11 cellular contexts compared by ENCODE assay signal in genomic region chr13:76522083-76522755, GRCh38.
DNase-seq lines count a peak whose midpoint lies in the region; ATAC-seq and TF ChIP-seq lines count a peak whose summit lies in the region.
"Had no signal": no experiment of that assay in that cellular context is flagged by ENCODE, and none has a peak within 500 bp of the region (broad histone marks: within the 10 kb centered on the region; RNA-seq: fewer than 3 reads in every experiment).

No MANE protein-coding gene starts in this region.

- WGBS in H9 (ENCODE audit: extremely low coverage, insufficient read length, low lambda C conversion rate), result no CpG with 5 or more reads among the region's 4 CpGs
- 58 to 64% methylated on average over 4 of the region's 4 CpGs for WGBS in testis, 2 donors

- TF ChIP-seq CTCF in H9 (conservative IDR thresholded peaks at IDR 0.05), result no peak
- TF ChIP-seq CTCF in choroid plexus epithelial cell (conservative IDR thresholded peaks at IDR 0.05; ENCODE audit: low read depth, low read length), result no peak
- no peak for TF ChIP-seq CTCF in CD4-positive, alpha-beta T cell (IDR thresholded peaks at IDR 0.05)
- TF ChIP-seq CTCF in testis (IDR thresholded peaks at IDR 0.05), result no peak

- H3K4me1 ChIP-seq in H9 (ENCODE audit: insufficient read depth, low read length), result no peaks in the 10 kb centered on the region; the same call in 1 of the 2 replicates
- H3K4me1 ChIP-seq in testis, result no peaks in the 10 kb centered on the region

- H3K79me1 ChIP-seq in H9 (ENCODE audit: insufficient read depth, low read depth, low read length, poor library complexity, severe bottlenecking), result no peaks in the 10 kb centered on the region

- no peak overlapping the region for H3K56ac ChIP-seq in H9 (ENCODE audit: insufficient read length, low read depth, low read length)

- no peak overlapping the region for H2AK5ac ChIP-seq in H9 (ENCODE audit: insufficient read length, low read length)

- H2AFZ ChIP-seq in H9 (ENCODE audit: low read length), result no peak overlapping the region

- no peak overlapping the region for H3K4me2 ChIP-seq in H9 (ENCODE audit: insufficient read depth, insufficient read length, low read length)

- intact Hi-C loops in CD4-positive, alpha-beta T cell (cut with DNase I, micrococcal nuclease), result no loop called here
- intact Hi-C loops in testis (cut with DNase I; ENCODE audit: low total_unique reads), result no loop called here

- H3K9ac ChIP-seq in H9 (ENCODE audit: extremely low read depth, insufficient read length, low read length), result no peak overlapping the region

- H4K91ac ChIP-seq in H9 (ENCODE audit: insufficient read length, low read depth, low read length), result no peak overlapping the region

- peak; percentile 83 for DNase-seq in H9
- peak; percentile 38 for DNase-seq in NCI-H226
- DNase-seq in choroid plexus epithelial cell (ENCODE audit: low read depth), result peak; percentile 70
- DNase-seq in myocyte (ENCODE audit: low read depth), result peak; percentile 14
- DNase-seq in CD4-positive, alpha-beta T cell, result no peak
- DNase-seq in testis, result no peak
- no peak for DNase-seq in natural killer cell treated with Interleukin-12 subunit alpha and Interleukin-12 subunit beta and Interleukin-15 and Interleukin-18, amount 100 ng/mL, for 72 hours (ENCODE audit: low spot score)
- DNase-seq: activated naive CD8-positive, alpha-beta T cell treated with anti-CD3 and anti-CD28 coated beads, Interleukin-2, amount 50 U/mL, for 24 hours; Calu3; effector CD4-positive, alpha-beta T cell; NCI-H2081 had no signal

- no peaks in the 10 kb centered on the region for H3K27me3 Mint-ChIP-seq in H9 (ENCODE audit: low read depth)
- H3K27me3 Mint-ChIP-seq in CD4-positive, alpha-beta T cell, result peaks cover 3% of the 10 kb centered on the region
- peaks cover 2 to 7% of the 10 kb centered on the region in 2 donors for H3K27me3 Mint-ChIP-seq in natural killer cell treated with Interleukin-12 subunit alpha and Interleukin-12 subunit beta and Interleukin-15 and Interleukin-18, amount 100 ng/mL, for 72 hours

- no peak overlapping the region for H3K4me3 Mint-ChIP-seq in H9
- no peak overlapping the region for H3K4me3 Mint-ChIP-seq in CD4-positive, alpha-beta T cell
- H3K4me3 Mint-ChIP-seq in natural killer cell treated with Interleukin-12 subunit alpha and Interleukin-12 subunit beta and Interleukin-15 and Interleukin-18, amount 100 ng/mL, for 72 hours, result no peak overlapping the region
- H3K4me3 Mint-ChIP-seq: activated naive CD8-positive, alpha-beta T cell treated with anti-CD3 and anti-CD28 coated beads, Interleukin-2, amount 50 U/mL, for 24 hours had no signal

- no peaks in the 10 kb centered on the region for H3K79me2 ChIP-seq in H9 (ENCODE audit: insufficient read depth, low read length)

- POLR2A ChIA-PET in CD4-positive, alpha-beta T cell (lab: Charles Lee), result no interaction called here

- no peak overlapping the region for H4K5ac ChIP-seq in H9 (ENCODE audit: insufficient read length, low read depth, low read length)

- peak overlapping the region in 2 of 3 experiments; percentile 36 to 80; a peak in 3 of 7 replicates for H3K27ac Mint-ChIP-seq in H9
- H3K27ac Mint-ChIP-seq in CD4-positive, alpha-beta T cell, result no peak overlapping the region
- H3K27ac Mint-ChIP-seq in natural killer cell treated with Interleukin-12 subunit alpha and Interleukin-12 subunit beta and Interleukin-15 and Interleukin-18, amount 100 ng/mL, for 72 hours, result no peak overlapping the region
- H3K27ac Mint-ChIP-seq: activated naive CD8-positive, alpha-beta T cell treated with anti-CD3 and anti-CD28 coated beads, Interleukin-2, amount 50 U/mL, for 24 hours had no signal

- H2BK120ac ChIP-seq in H9 (ENCODE audit: low read depth, low read length, poor library complexity, severe bottlenecking), result no peak overlapping the region

- H2BK5ac ChIP-seq in H9 (ENCODE audit: insufficient read length, low read length), result no peak overlapping the region

- no peaks in the 10 kb centered on the region for H3K27me3 ChIP-seq in H9 (ENCODE audit: insufficient read depth, low read length)
- peaks cover 5% of the 10 kb centered on the region for H3K27me3 ChIP-seq in CD4-positive, alpha-beta T cell (ENCODE audit: control insufficient read depth, insufficient read depth, low read length)
- no peaks in the 10 kb centered on the region for H3K27me3 ChIP-seq in testis

- no peaks in the 10 kb centered on the region for H3K23me2 ChIP-seq in H9 (ENCODE audit: insufficient read length, low read depth, low read length, poor library complexity, severe bottlenecking)

- H3K18ac ChIP-seq in H9 (ENCODE audit: insufficient read length, low read depth, low read length), result no peak overlapping the region

- H3K14ac ChIP-seq in H9 (ENCODE audit: insufficient read depth, low read length), result no peak overlapping the region

- no peak overlapping the region for H2BK20ac ChIP-seq in H9 (ENCODE audit: low read depth, low read length, poor library complexity, severe bottlenecking)

- H3K4ac ChIP-seq in H9 (ENCODE audit: low read depth, low read length), result no peak overlapping the region

- H3K23ac ChIP-seq in H9 (ENCODE audit: insufficient read length, low read depth, low read length), result no peak overlapping the region

- H3K27ac ChIP-seq in H9 (ENCODE audit: insufficient read length, low read depth, low read length) (no peak overlapping the region), testis (no peak overlapping the region)
- no peak overlapping the region for H3K27ac ChIP-seq in CD4-positive, alpha-beta T cell (ENCODE audit: low read depth, low read length)

- CTCF ChIA-PET in CD4-positive, alpha-beta T cell (lab: Charles Lee), result no interaction called here

- no peak for ATAC-seq in CD4-positive, alpha-beta T cell (ENCODE audit: poor library complexity)
- no peak for ATAC-seq in natural killer cell treated with Interleukin-12 subunit alpha and Interleukin-12 subunit beta and Interleukin-15 and Interleukin-18, amount 100 ng/mL, for 72 hours
- ATAC-seq: activated naive CD8-positive, alpha-beta T cell treated with anti-CD3 and anti-CD28 coated beads, Interleukin-2, amount 50 U/mL, for 24 hours had no signal

- peaks cover 12 to 17% of the 10 kb centered on the region in 2 experiments for H3K4me1 Mint-ChIP-seq in H9
- no peaks in the 10 kb centered on the region for H3K4me1 Mint-ChIP-seq in CD4-positive, alpha-beta T cell (ENCODE audit: low read depth)
- no peaks in the 10 kb centered on the region for H3K4me1 Mint-ChIP-seq in natural killer cell treated with Interleukin-12 subunit alpha and Interleukin-12 subunit beta and Interleukin-15 and Interleukin-18, amount 100 ng/mL, for 72 hours (ENCODE audit: low read depth in 2 of 2)
- H3K4me1 Mint-ChIP-seq: activated naive CD8-positive, alpha-beta T cell treated with anti-CD3 and anti-CD28 coated beads, Interleukin-2, amount 50 U/mL, for 24 hours had no signal

- H3K9me3 Mint-ChIP-seq in H9, result peaks cover 0 to 4% of the 10 kb centered on the region in 2 experiments; a peak in 1 of 5 replicates
- H3K9me3 Mint-ChIP-seq in CD4-positive, alpha-beta T cell, result no peaks in the 10 kb centered on the region
- H3K9me3 Mint-ChIP-seq in natural killer cell treated with Interleukin-12 subunit alpha and Interleukin-12 subunit beta and Interleukin-15 and Interleukin-18, amount 100 ng/mL, for 72 hours, result no peaks in the 10 kb centered on the region
- H3K9me3 Mint-ChIP-seq: activated naive CD8-positive, alpha-beta T cell treated with anti-CD3 and anti-CD28 coated beads, Interleukin-2, amount 50 U/mL, for 24 hours had no signal

- H3K36me3 Mint-ChIP-seq in H9 (ENCODE audit: insufficient read depth in 1 of 3, low read depth in 3 of 3), result no peaks in the 10 kb centered on the region; a peak in 1 of 7 replicates
- H3K36me3 Mint-ChIP-seq in CD4-positive, alpha-beta T cell (ENCODE audit: low read depth), result no peaks in the 10 kb centered on the region
- H3K36me3 Mint-ChIP-seq in natural killer cell treated with Interleukin-12 subunit alpha and Interleukin-12 subunit beta and Interleukin-15 and Interleukin-18, amount 100 ng/mL, for 72 hours, result no peaks in the 10 kb centered on the region

- peak overlapping the region; percentile 67 for H3T11ph ChIP-seq in H9 (ENCODE audit: low read length)

- no peak for TF ChIP-seq POLR2A in testis (IDR thresholded peaks at IDR 0.05)

- H2BK15ac ChIP-seq in H9 (ENCODE audit: low read depth, low read length), result no peak overlapping the region

- H3K4me3 ChIP-seq in choroid plexus epithelial cell (ENCODE audit: low read depth, low read length), result no peak overlapping the region
- peak overlapping the region in 1 of 2 donors; percentile 30 for H3K4me3 ChIP-seq in testis

- H4K20me1 ChIP-seq in H9 (ENCODE audit: control insufficient read depth, insufficient read depth, insufficient read length), result no peaks in the 10 kb centered on the region

- no peaks in the 10 kb centered on the region for H3K9me3 ChIP-seq in H9 (ENCODE audit: control insufficient read depth, low read depth, low read length)
- H3K9me3 ChIP-seq in CD4-positive, alpha-beta T cell (ENCODE audit: control insufficient read depth, low read length), result no peaks in the 10 kb centered on the region
- H3K9me3 ChIP-seq in testis, result no peaks in the 10 kb centered on the region

- H3K36me3 ChIP-seq in testis (ENCODE audit: low read depth, missing control alignments), result no peaks in the 10 kb centered on the region

- no peak overlapping the region for H2BK12ac ChIP-seq in H9 (ENCODE audit: insufficient read length, low read depth, low read length)

- no peak overlapping the region for H4K8ac ChIP-seq in H9 (replicated peaks; ENCODE audit: insufficient read length, low read depth, low read length)

Comparison
In these comparisons a context has a peak if more than half of its experiments do, and no peak if none do; other contexts are left out.
1. DNase-seq: peak in H9 (single experiment), NCI-H226 (single experiment), choroid plexus epithelial cell (single experiment) and myocyte (single experiment); none in CD4-positive, alpha-beta T cell (0 of 10), testis (single experiment) and natural killer cell treated with Interleukin-12 subunit alpha and Interleukin-12 subunit beta and Interleukin-15 and Interleukin-18, amount 100 ng/mL, for 72 hours (single experiment).
2. H3K27ac Mint-ChIP-seq: peak in H9 (2 of 3); none in CD4-positive, alpha-beta T cell (single experiment) and natural killer cell treated with Interleukin-12 subunit alpha and Interleukin-12 subunit beta and Interleukin-15 and Interleukin-18, amount 100 ng/mL, for 72 hours (0 of 2).